In the genomic region with DNA sequence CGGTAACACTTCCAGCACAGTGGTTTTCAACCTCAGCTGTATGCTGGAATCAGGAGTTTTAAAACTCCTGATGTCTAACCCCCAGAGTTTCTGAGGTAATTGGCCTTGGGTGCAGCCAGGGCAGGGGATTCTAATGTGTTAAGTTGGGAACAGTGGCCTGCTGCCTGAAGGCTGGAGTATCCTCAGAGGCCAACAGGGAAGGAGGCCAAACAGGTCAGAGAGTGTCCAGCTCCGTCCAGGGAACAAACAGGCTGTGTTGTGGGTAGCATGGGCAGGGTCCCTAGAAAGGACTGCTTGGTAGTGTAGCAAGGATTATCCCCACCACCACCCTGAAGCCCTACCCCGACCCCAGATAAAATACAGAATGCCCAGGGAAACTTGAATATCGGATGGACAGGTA, we compare ENCODE assay signal across 24 cellular contexts.
"Had no signal": no experiment of that assay in that cellular context is flagged by ENCODE, and none has a peak within 500 bp of the region (broad histone marks: within the 10 kb centered on the region; RNA-seq: fewer than 3 reads in every experiment).

No MANE protein-coding gene starts in this region.

- H3K4me3 ChIP-seq: MG63, SJCRH30 had no signal

- H3K36me3 ChIP-seq: MG63, SJCRH30 had no signal

- H3K4me1 ChIP-seq: SJCRH30 had no signal

- H3K27ac ChIP-seq: SJCRH30 had no signal

- H3K27me3 ChIP-seq: MG63, SJCRH30 had no signal

- ATAC-seq: HepG2, SK-N-SH treated with all-trans-retinoic acid at 6 μM for 48 hours had no signal

- FAIRE-seq: HepG2, RCC 7860 had no signal

- DNase-seq: IMR-90, Karpas-422, KG1, MG63, NCI-H1092, NCI-H1105 treated with DMSO at 0.1 percent for 48 hours, NCI-H1417 treated with DMSO at 0.1 percent for 48 hours, NCI-H146, NCI-H1694 treated with DMSO at 0.1 percent for 48 hours, NCI-H1930, NCI-H2081, NCI-H2107, NCI-H226, NCI-H446, NCI-H510A, NCI-H524 treated with DMSO at 0.1 percent for 48 hours, NCI-H69, NCI-H774, RPMI8226, SHP77 treated with DMSO at 0.1 percent for 48 hours, SJCRH30 had no signal

- H3K9me3 ChIP-seq: MG63, SJCRH30 had no signal
